ENCODE assay signal across 17 cellular contexts in genomic region chr6:118903134-118903533, GRCh38. TPM values are rescaled to one million over a fixed set of nuclear protein-coding genes. Genes with fewer than 3 reads are reported as not detected.
DNase-seq lines count a peak whose midpoint lies in the region; ATAC-seq and TF ChIP-seq lines count a peak whose summit lies in the region.
"Had no signal": no experiment of that assay in that cellular context is flagged by ENCODE, and none has a peak within 500 bp of the region (broad histone marks: within the 10 kb centered on the region; RNA-seq: fewer than 3 reads in every experiment).

No MANE protein-coding gene starts in this region.

- no peak overlapping the region for H3K4me2 ChIP-seq in mammary epithelial cell (ENCODE audit: insufficient read depth, low read depth, low read length)
- H3K4me2 ChIP-seq: A549 had no signal

- no peaks in the 10 kb centered on the region for H3K27me3 ChIP-seq in mammary epithelial cell (ENCODE audit: insufficient read depth, low read length)
- H3K27me3 ChIP-seq: Peyer's patch had no signal

- peaks cover 75% of the 10 kb centered on the region for H3K4me1 Mint-ChIP-seq in activated CD4-positive, alpha-beta T cell treated with anti-CD3 and anti-CD28 coated beads for 36 hours
- H3K4me1 Mint-ChIP-seq in nephron progenitor cell: peaks cover 17% of the 10 kb centered on the region

- no peaks in the 10 kb centered on the region for H3K9me3 ChIP-seq in mammary epithelial cell (replicated peaks; ENCODE audit: insufficient read depth, low read length)
- H3K9me3 ChIP-seq: A549, Peyer's patch had no signal

- no peaks in the 10 kb centered on the region for H3K27me3 Mint-ChIP-seq in activated CD4-positive, alpha-beta T cell treated with anti-CD3 and anti-CD28 coated beads for 36 hours
- H3K27me3 Mint-ChIP-seq in nephron progenitor cell (ENCODE audit: low read depth, poor library complexity): peaks cover 4% of the 10 kb centered on the region
- H3K27me3 Mint-ChIP-seq: activated B cell treated with CpG ODN at 0.5 μM for 24 hours had no signal

- no peak overlapping the region for H2AFZ ChIP-seq in mammary epithelial cell (ENCODE audit: low read depth, low read length)

- H3K36me3 Mint-ChIP-seq in activated CD4-positive, alpha-beta T cell treated with anti-CD3 and anti-CD28 coated beads for 36 hours (ENCODE audit: low read depth): peaks cover 58% of the 10 kb centered on the region
- H3K36me3 Mint-ChIP-seq in nephron progenitor cell (ENCODE audit: low read depth): peaks cover 82% of the 10 kb centered on the region

- H3K27ac ChIP-seq in mammary epithelial cell (ENCODE audit: insufficient read depth, low read depth, low read length): peak overlapping the region; percentile 35
- H3K27ac ChIP-seq: A549, C4-2B, Peyer's patch had no signal

- intact Hi-C loops in activated CD4-positive, alpha-beta T cell treated with anti-CD3 and anti-CD28 coated beads for 36 hours (cut with DNase I, micrococcal nuclease): no loop called here
- intact Hi-C loops in mammary epithelial cell (cut with micrococcal nuclease): no loop called here
- intact Hi-C loops in head of caudate nucleus (cut with DNase I): no loop called here

- H3K9ac ChIP-seq in mammary epithelial cell (ENCODE audit: insufficient read depth, low read length): no peak overlapping the region

- no peak for TF ChIP-seq CTCF in mammary epithelial cell (conservative IDR thresholded peaks at IDR 0.05 in 1 of 2, IDR thresholded peaks at IDR 0.05 in 1 of 2; ENCODE audit: extremely low read depth in 1 of 2, insufficient read depth in 1 of 2, low read depth in 1 of 2, low read length in 2 of 2)
- no peak for TF ChIP-seq CTCF in nephron progenitor cell (IDR thresholded peaks at IDR 0.05)

- CTCF ChIA-PET in activated CD4-positive, alpha-beta T cell treated with anti-CD3 and anti-CD28 coated beads for 36 hours (lab: Charles Lee): interaction anchor here (0.6 to 1.6 kb wide), 3 partner anchors 9 to 194 kb away, joined by 3 to 4 read pairs (median 4); no protein-coding TSS in a partner anchor
- CTCF ChIA-PET in mammary epithelial cell (lab: Charles Lee; ENCODE audit: low non-redundant PET): no interaction called here

- peaks cover 32% of the 10 kb centered on the region for H3K36me3 ChIP-seq in mammary epithelial cell (ENCODE audit: insufficient read depth, low read length)

- peaks cover 10% of the 10 kb centered on the region for H3K4me1 ChIP-seq in mammary epithelial cell (ENCODE audit: insufficient read depth, low read length)

- peaks cover 55% of the 10 kb centered on the region for H3K79me2 ChIP-seq in mammary epithelial cell (ENCODE audit: insufficient read depth, low read length)

- no peaks in the 10 kb centered on the region for H4K20me1 ChIP-seq in mammary epithelial cell (ENCODE audit: insufficient read depth, low read length)

- dilution Hi-C loops in mammary epithelial cell (cut with HindIII; ENCODE audit: low sequenced_read_pairs): no loop called here

- in situ Hi-C loops in mammary epithelial cell (cut with MboI; ENCODE audit: low sequenced_read_pairs in 2 of 2): no loop called here

- ATAC-seq in activated CD4-positive, alpha-beta T cell treated with anti-CD3 and anti-CD28 coated beads for 36 hours: no peak
- ATAC-seq: A549 had no signal

- no peak overlapping the region for H3K4me3 Mint-ChIP-seq in activated CD4-positive, alpha-beta T cell treated with anti-CD3 and anti-CD28 coated beads for 36 hours
- no peak overlapping the region for H3K4me3 Mint-ChIP-seq in nephron progenitor cell
- H3K4me3 Mint-ChIP-seq: activated B cell treated with CpG ODN at 0.5 μM for 24 hours had no signal

- BruUV-seq in mammary epithelial cell (replicated peaks; lab: Mats Ljungman, UMichigan): no TSS peak

- DNase-seq in activated CD4-positive, alpha-beta T cell treated with anti-CD3 and anti-CD28 coated beads for 36 hours: no peak
- no peak for DNase-seq in activated CD4-positive, alpha-beta T cell treated with anti-CD3 and anti-CD28 coated beads, Interleukin-2, amount 50 U/mL, for 4 hours
- DNase-seq in NCI-H69 (lab: John Stamatoyannopoulos, UW): peak; percentile 70
- DNase-seq in mammary epithelial cell: no peak
- DNase-seq in nephron progenitor cell: no peak
- no peak for DNase-seq in NOMO-1 treated with DMSO at 0.1 percent for 48 hours (lab: John Stamatoyannopoulos, UW; ENCODE audit: unreplicated experiment)
- DNase-seq in globus pallidus (ENCODE audit: low spot score): no peak
- no peak for DNase-seq in head of caudate nucleus
- DNase-seq: activated B cell treated with CpG ODN at 0.5 μM for 24 hours; amniotic stem cell; DND-41; MV-4-11; Peyer's patch; stimulated activated CD4-positive, alpha-beta T cell treated with anti-CD3 and anti-CD28 coated beads, Interleukin-2, amount 100 ng/mL, for 48 hours; SW 1271 had no signal

- H3K27ac Mint-ChIP-seq in activated CD4-positive, alpha-beta T cell treated with anti-CD3 and anti-CD28 coated beads for 36 hours: peak overlapping the region; percentile 42
- peak overlapping the region; percentile 55 for H3K27ac Mint-ChIP-seq in nephron progenitor cell
- H3K27ac Mint-ChIP-seq: activated B cell treated with CpG ODN at 0.5 μM for 24 hours had no signal

- POLR2A ChIA-PET in activated CD4-positive, alpha-beta T cell treated with anti-CD3 and anti-CD28 coated beads for 36 hours (lab: Charles Lee): no interaction called here

- no peak overlapping the region for H3K4me3 ChIP-seq in mammary epithelial cell (replicated peaks in 1 of 3; ENCODE audit: insufficient read depth in 1 of 3, low read depth in 2 of 3, low read length in 3 of 3)
- H3K4me3 ChIP-seq: A549, Peyer's patch had no signal

- WGBS in mammary epithelial cell (ENCODE audit: low coverage, missing lambda C conversion rate): 66% methylated on average over 2 of the region's 2 CpGs

- no peaks in the 10 kb centered on the region for H3K9me3 Mint-ChIP-seq in activated CD4-positive, alpha-beta T cell treated with anti-CD3 and anti-CD28 coated beads for 36 hours (ENCODE audit: low read depth)
- H3K9me3 Mint-ChIP-seq in nephron progenitor cell: no peaks in the 10 kb centered on the region
- H3K9me3 Mint-ChIP-seq: activated B cell treated with CpG ODN at 0.5 μM for 24 hours had no signal

RNA-seq across cellular contexts. Expression of gene ASF1A, which starts 9.2 kb away (rescaled TPM):
- total RNA-seq in activated CD4-positive, alpha-beta T cell treated with anti-CD3 and anti-CD28 coated beads for 36 hours: 10 to 100 TPM; 21.2 to 28.6 TPM
- 10 to 100 TPM; 19.8 to 29.0 TPM for total RNA-seq in mammary epithelial cell
- 7.9 TPM for polyA plus RNA-seq in mammary epithelial cell
- 3.1 TPM for polyA minus RNA-seq in mammary epithelial cell

RNA-seq across cellular contexts. Expression of gene MCM9, which starts 31.8 kb away (rescaled TPM):
- total RNA-seq in activated CD4-positive, alpha-beta T cell treated with anti-CD3 and anti-CD28 coated beads for 36 hours: 10 to 100 TPM; 17.0 to 17.2 TPM
- total RNA-seq in mammary epithelial cell: 10 to 100 TPM; 12.3 to 15.2 TPM
- polyA plus RNA-seq in mammary epithelial cell: 1.2 TPM
- 9.8 TPM for polyA minus RNA-seq in mammary epithelial cell
